21 cellular contexts compared by ENCODE assay signal in genomic region chr4:176945314-176945713, GRCh38.
A peak's percentile ranks its signal among the peaks of the same experiment; 100 is the strongest.
DNase-seq lines count a peak whose midpoint lies in the region; ATAC-seq and TF ChIP-seq lines count a peak whose summit lies in the region.
"Had no signal": no experiment of that assay in that cellular context is flagged by ENCODE, and none has a peak within 500 bp of the region (broad histone marks: within the 10 kb centered on the region; RNA-seq: fewer than 3 reads in every experiment).

No MANE protein-coding gene starts in this region.

- H3K27ac ChIP-seq in SK-N-SH (ENCODE audit: low read depth in 2 of 2, low read length in 1 of 2) = peak overlapping the region in 1 of 2 experiments; percentile 11; a peak in 2 of 4 replicates
- H3K27ac ChIP-seq: C4-2B had no signal

- no peaks in the 10 kb centered on the region for H4K20me1 ChIP-seq in SK-N-SH (ENCODE audit: insufficient read depth)

- no peak for ATAC-seq in SK-N-SH treated with all-trans-retinoic acid at 6 μM for 48 hours
- no peak for ATAC-seq in HG03460 (IDR thresholded peaks at IDR 0.05; ENCODE audit: unreplicated experiment)
- ATAC-seq: HepG2, Panc1 had no signal

- TF ChIP-seq CTCF in SK-N-SH (IDR thresholded peaks at IDR 0.05) = no peak
- TF ChIP-seq CTCF in foreskin fibroblast (IDR thresholded peaks at IDR 0.05; ENCODE audit: low read depth, low read length) = no peak

- peaks cover 24% of the 10 kb centered on the region for H3F3A ChIP-seq in SK-N-SH (replicated peaks; ENCODE audit: insufficient read depth)

- no peak overlapping the region; the same call in 1 of the 2 replicates for H3K9ac ChIP-seq in SK-N-SH

- H3K4me1 ChIP-seq in SK-N-SH (ENCODE audit: control insufficient read depth in 1 of 2, insufficient read depth in 2 of 2, low read depth in 1 of 2, low read length in 1 of 2) (peaks cover 0 to 4% of the 10 kb centered on the region in 2 experiments; a peak in 1 of 4 replicates), neuron (ENCODE audit: insufficient read depth, low read length) (no peaks in the 10 kb centered on the region)

- DNase-seq in SK-N-SH = no peak
- DNase-seq in fibroblast of peridontal ligament (ENCODE audit: extremely low read depth) = peak; percentile 15
- no peak for DNase-seq in foreskin fibroblast
- no peak for DNase-seq in GDM1 (lab: John Stamatoyannopoulos, UW)
- no peak for DNase-seq in stimulated activated CD4-positive, alpha-beta T cell treated with anti-CD3 and anti-CD28 coated beads, Interleukin-1b, Interleukin-23, amount 100 ng/mL, for 48 hours
- DNase-seq: 8988T; CD8-positive, alpha-beta memory T cell; KBM-7; MM.1S; NCI-H1092; NCI-H1436 treated with DMSO at 0.1 percent for 48 hours; NCI-H1930; NCI-H69; NK-92 treated with Interleukin-12 subunit alpha and Interleukin-12 subunit beta, amount 100 ng/mL, for 24 hours; SIG-M5 had no signal

- H3K4me3 ChIP-seq in SK-N-SH (ENCODE audit: low read depth in 2 of 2, low read length in 1 of 2) (no peak overlapping the region), neuron (ENCODE audit: low read length) (no peak overlapping the region), foreskin fibroblast (ENCODE audit: low read depth in 1 of 2, low read length in 2 of 2) (no peak overlapping the region)

- 0 out of 2 replicates have a peak overlapping the region, but pooled peaks have one; percentile 2 for H3K4me2 ChIP-seq in SK-N-SH

- H3K27me3 ChIP-seq in SK-N-SH (ENCODE audit: insufficient read depth) = no peaks in the 10 kb centered on the region
- H3K27me3 ChIP-seq in neuron (ENCODE audit: insufficient read depth, low read length) = no peaks in the 10 kb centered on the region

- H3K9me2 ChIP-seq in SK-N-SH = no peaks in the 10 kb centered on the region

- H3K36me3 ChIP-seq in SK-N-SH (replicated peaks in 1 of 2; ENCODE audit: control insufficient read depth in 1 of 2, insufficient read depth in 2 of 2, low read length in 1 of 2) (no peaks in the 10 kb centered on the region), neuron (ENCODE audit: insufficient read depth, low read length) (no peaks in the 10 kb centered on the region)

- CTCF ChIA-PET in SK-N-SH (lab: Yijun Ruan, JAX) = no interaction called here

- no peak for TF ChIP-seq RAD21 in SK-N-SH (IDR thresholded peaks at IDR 0.05; ENCODE audit: low read length)

- POLR2A ChIA-PET in SK-N-SH (lab: Yijun Ruan, JAX) = no interaction called here

- H3K9me3 ChIP-seq in SK-N-SH = no peaks in the 10 kb centered on the region
- no peaks in the 10 kb centered on the region for H3K9me3 ChIP-seq in neuron (ENCODE audit: low read length)

- no peak for TF ChIP-seq EP300 in SK-N-SH (IDR thresholded peaks at IDR 0.05; ENCODE audit: borderline replicate concordance in 1 of 2, low read depth in 1 of 2, low read length in 1 of 2)

- H2AFZ ChIP-seq in SK-N-SH (ENCODE audit: low read depth) = no peak overlapping the region
- H2AFZ ChIP-seq in neuron (ENCODE audit: low read depth, low read length) = peak overlapping the region; percentile 46

- 19% methylated on average over 2 of the region's 2 CpGs for WGBS in SK-N-SH (ENCODE audit: low lambda C conversion rate)

- H3K79me2 ChIP-seq in SK-N-SH (ENCODE audit: insufficient read depth) = no peaks in the 10 kb centered on the region

TF ChIP-seq in SK-N-SH, 30 proteins besides CTCF, POLR2A, EP300 and RAD21:
- no peak for TF ChIP-seq SMC3 (IDR thresholded peaks at IDR 0.05; ENCODE audit: low read depth, low read length)
- TF ChIP-seq FOXM1 (IDR thresholded peaks at IDR 0.05; ENCODE audit: low read depth) = no peak
- TF ChIP-seq PBX3 (IDR thresholded peaks at IDR 0.05) = no peak
- TF ChIP-seq NFIC (IDR thresholded peaks at IDR 0.05; ENCODE audit: borderline replicate concordance) = peak; percentile 53

TF ChIP-seq in SK-N-SH treated with all-trans-retinoic acid at 6 μM for 48 hours, 23 proteins besides CTCF, POLR2A, EP300 and RAD21:
- TF ChIP-seq TCF4 (CRISPR knock-in tag; IDR thresholded peaks at IDR 0.05; ENCODE audit: borderline replicate concordance) (no peak), PPARA (CRISPR knock-in tag; IDR thresholded peaks at IDR 0.05; ENCODE audit: borderline replicate concordance) (no peak), BACH2 (CRISPR knock-in tag; IDR thresholded peaks at IDR 0.05; ENCODE audit: borderline replicate concordance) (no peak), ZNF8 (CRISPR knock-in tag; IDR thresholded peaks at IDR 0.05) (no peak)
